ENCODE assay signal across 8 cellular contexts in genomic region chr9:132235894-132236661, GRCh38.
DNase-seq lines count a peak whose midpoint lies in the region; ATAC-seq and TF ChIP-seq lines count a peak whose summit lies in the region.

No MANE protein-coding gene starts in this region.

- H3K27me3 ChIP-seq in Panc1 (ENCODE audit: control insufficient read depth, insufficient read depth, low read length) (no peaks in the 10 kb centered on the region), tibial artery (peaks cover 0 to 47% of the 10 kb centered on the region in 2 donors)

- BruUV-seq in Panc1 (replicated peaks; lab: Mats Ljungman, UMichigan), result no TSS peak

- no peak overlapping the region for H3K4me3 ChIP-seq in Jurkat, Clone E6-1 (ENCODE audit: low read length)
- no peak overlapping the region for H3K4me3 ChIP-seq in Panc1 (ENCODE audit: low read depth in 2 of 2, low read length in 2 of 2)
- no peak overlapping the region for H3K4me3 ChIP-seq in tibial artery

- TF ChIP-seq CTCF in Panc1 (IDR thresholded peaks at IDR 0.05), result peak; percentile 92
- peak; percentile 73 to 90 for TF ChIP-seq CTCF in tibial artery (IDR thresholded peaks at IDR 0.05)

- peak; percentile 64 for ATAC-seq in Panc1
- no peak for ATAC-seq in HG03460 (IDR thresholded peaks at IDR 0.05; ENCODE audit: unreplicated experiment)

- H3K4me1 ChIP-seq in Panc1 (ENCODE audit: control insufficient read depth, insufficient read depth, low read length) (no peaks in the 10 kb centered on the region), tibial artery (peaks cover 0 to 12% (median 7%) of the 10 kb centered on the region in 4 donors)

- DNase-seq in Caki2 (ENCODE audit: low read depth) (peak; percentile 56), Panc1 (ENCODE audit: low read depth, low spot score) (peak; percentile 54), activated T-helper 1 cell treated with Interleukin-2 at 50 U/mL for 16 hours (ENCODE audit: low read depth) (peak; percentile 65), fibroblast of the conjunctiva (ENCODE audit: low read depth) (peak; percentile 35), nucleus accumbens (lab: John Stamatoyannopoulos, UW) (peak in 49 of 56 donors; percentile 24 to 93 (median 63)), tibial artery (peak in 1 of 2 donors; percentile 69)
- DNase-seq in Jurkat, Clone E6-1 (ENCODE audit: low read depth, low spot score), result peak; percentile 58

- no peaks in the 10 kb centered on the region for H3K36me3 ChIP-seq in Panc1 (ENCODE audit: control insufficient read depth, insufficient read depth, low read length)
- H3K36me3 ChIP-seq in tibial artery, result no peaks in the 10 kb centered on the region

- in situ Hi-C loops in Caki2 (cut with HindIII; ENCODE audit: low pct_unique_long_range_greater_than_20kb, low sequenced_read_pairs), result no loop called here
- in situ Hi-C loops in Panc1 (cut with HindIII; ENCODE audit: low pct_unique_long_range_greater_than_20kb, low sequenced_read_pairs), result no loop called here

- CTCF ChIA-PET in Panc1 (lab: Charles Lee), result interaction anchor here (0.5 to 1.8 kb wide), 7 partner anchors 66 to 670 kb away, joined by 3 to 15 read pairs (median 4); no protein-coding TSS in a partner anchor

- intact Hi-C loops in Panc1 (cut with micrococcal nuclease; ENCODE audit: unreplicated experiment), result loop anchor here (5.0 kb wide), 1 partner anchor 69 kb away; no protein-coding TSS in a partner anchor
- intact Hi-C loops in tibial artery (cut with DNase I; ENCODE audit: low total_unique reads), result loop anchor here (5.0 kb wide), 2 partner anchors 64 to 474 kb away; no protein-coding TSS in a partner anchor

- H3K9me3 ChIP-seq in Panc1 (ENCODE audit: control insufficient read depth, insufficient read depth, low read depth, low read length) (no peaks in the 10 kb centered on the region), tibial artery (no peaks in the 10 kb centered on the region)

- POLR2A ChIA-PET in Panc1 (lab: Charles Lee), result no interaction called here

- H3K27ac ChIP-seq in Panc1 (ENCODE audit: low read length), result no peak overlapping the region
- H3K27ac ChIP-seq in tibial artery, result no peak overlapping the region
